In genomic region chr1:94334764-94335163, GRCh38 we compare ENCODE assay signal across 12 cellular contexts.
DNase-seq lines count a peak whose midpoint lies in the region; ATAC-seq and TF ChIP-seq lines count a peak whose summit lies in the region.
"Had no signal": no experiment of that assay in that cellular context is flagged by ENCODE, and none has a peak within 500 bp of the region (broad histone marks: within the 10 kb centered on the region; RNA-seq: fewer than 3 reads in every experiment).

No MANE protein-coding gene starts in this region.

- H3K4me1 ChIP-seq in stomach smooth muscle (ENCODE audit: control insufficient read depth, insufficient read depth, low read length) (no peaks in the 10 kb centered on the region), BE2C (no peaks in the 10 kb centered on the region)

- peak; percentile 34 for ATAC-seq in GM19463 (IDR thresholded peaks at IDR 0.05; ENCODE audit: unreplicated experiment)
- peak; percentile 45 for ATAC-seq in HG03045 (IDR thresholded peaks at IDR 0.05; ENCODE audit: unreplicated experiment)

- H3K27me3 Mint-ChIP-seq in endothelial cell (ENCODE audit: unreplicated experiment) = no peaks in the 10 kb centered on the region

- no peaks in the 10 kb centered on the region for H3K36me3 Mint-ChIP-seq in endothelial cell (ENCODE audit: low read depth, unreplicated experiment)

- no peaks in the 10 kb centered on the region for H3K9me3 ChIP-seq in stomach smooth muscle (ENCODE audit: control insufficient read depth in 2 of 2, low read length in 2 of 2)
- H3K9me3 ChIP-seq in BE2C = no peaks in the 10 kb centered on the region

- peak overlapping the region; percentile 37 for H3K27ac ChIP-seq in stomach smooth muscle (ENCODE audit: low read length)

- H3K9me3 Mint-ChIP-seq in endothelial cell (ENCODE audit: unreplicated experiment) = no peaks in the 10 kb centered on the region

- peaks cover 0 to 2% of the 10 kb centered on the region in 2 donors for H3K27me3 ChIP-seq in stomach smooth muscle (ENCODE audit: control insufficient read depth in 1 of 2, insufficient read depth in 2 of 2, low read length in 2 of 2)
- H3K27me3 ChIP-seq in BE2C = no peaks in the 10 kb centered on the region

- H3K4me3 Mint-ChIP-seq in endothelial cell (ENCODE audit: unreplicated experiment) = no peak overlapping the region

- peaks cover 50% of the 10 kb centered on the region for H3K4me1 Mint-ChIP-seq in endothelial cell (ENCODE audit: unreplicated experiment)

- no peak overlapping the region for H3K27ac Mint-ChIP-seq in endothelial cell (ENCODE audit: unreplicated experiment)

- no peak overlapping the region for H3K9ac ChIP-seq in stomach smooth muscle (ENCODE audit: low read length in 2 of 2)

- DNase-seq in fibroblast of the aortic adventitia (ENCODE audit: low read depth) (peak; percentile 44), endothelial cell (ENCODE audit: low spot score) (no peak), MV-4-11 (lab: John Stamatoyannopoulos, UW) (no peak), BE2C (no peak)
- DNase-seq: activated T-cell treated with anti-CD3 and anti-CD28 coated beads, Interleukin-2, amount 50 U/mL, for 48 hours; COR-L47; NCI-H1105; NCI-H510A; SHP77 had no signal

- H3K36me3 ChIP-seq in stomach smooth muscle (ENCODE audit: control insufficient read depth in 2 of 2, insufficient read depth in 2 of 2, low read length in 2 of 2) (no peaks in the 10 kb centered on the region), BE2C (no peaks in the 10 kb centered on the region)

- TF ChIP-seq CTCF in fibroblast of the aortic adventitia (IDR thresholded peaks at IDR 0.05; ENCODE audit: insufficient read depth, low read length) (no peak), endothelial cell (IDR thresholded peaks at IDR 0.05; ENCODE audit: unreplicated experiment) (no peak), BE2C (IDR thresholded peaks at IDR 0.05; ENCODE audit: low read depth, low read length) (no peak)

- no peak overlapping the region for H3K4me3 ChIP-seq in fibroblast of the aortic adventitia (ENCODE audit: low read depth, low read length)
- no peak overlapping the region for H3K4me3 ChIP-seq in stomach smooth muscle (ENCODE audit: low read length in 2 of 2)
- H3K4me3 ChIP-seq in BE2C (ENCODE audit: low read depth, low read length) = no peak overlapping the region
